ENCODE assay signal across 1 cellular context in genomic region chr16:87062569-87063442, GRCh38.
TF ChIP-seq lines count a peak whose summit lies in the region.

No MANE protein-coding gene starts in this region.

TF ChIP-seq in HEK293, 187 proteins besides CTCF, POLR2A, EP300 and RAD21 (continued from another document):
- TF ChIP-seq ZNF426 (tag by site-specific recombination; IDR thresholded peaks at IDR 0.05) (no peak), TCF7L2 (IDR thresholded peaks at IDR 0.05; ENCODE audit: borderline replicate concordance, low read depth, low read length) (no peak), KLF8 (tag by site-specific recombination; IDR thresholded peaks at IDR 0.05) (0 out of 2 replicates have a peak, but pooled peaks have one; percentile 25), ZSCAN23 (tag by site-specific recombination; IDR thresholded peaks at IDR 0.05) (no peak), GLIS2 (tag by site-specific recombination; IDR thresholded peaks at IDR 0.05) (peak; percentile 62; the same call in 1 of the 2 replicates), GLIS1 (tag by site-specific recombination; IDR thresholded peaks at IDR 0.05) (peak; percentile 74), ZXDB (tag by site-specific recombination; IDR thresholded peaks at IDR 0.05) (peak; percentile 75; the same call in 1 of the 2 replicates), KLF1 (tag by site-specific recombination; IDR thresholded peaks at IDR 0.05) (0 out of 2 replicates have a peak, but pooled peaks have one; percentile 8)
